In genomic region chr10:45202242-45202641, GRCh38 we compare ENCODE assay signal across 11 cellular contexts.
"Had no signal": no experiment of that assay in that cellular context is flagged by ENCODE, and none has a peak within 500 bp of the region (broad histone marks: within the 10 kb centered on the region; RNA-seq: fewer than 3 reads in every experiment).

No MANE protein-coding gene starts in this region.

- H3K36me3 ChIP-seq: HAP-1 had no signal

- H2AFZ ChIP-seq: GM23248, GM23338 had no signal

- H3K4me1 ChIP-seq: HAP-1 had no signal

- FAIRE-seq: H1, H54 had no signal

- H3K9me3 ChIP-seq: HAP-1 had no signal

- H3K27ac ChIP-seq: GM23248 had no signal

- H3K4me2 ChIP-seq: GM23338 had no signal

- ATAC-seq: GM23338, HCT116 had no signal

- H3K9ac ChIP-seq: GM23248 had no signal

- DNase-seq: GM23248, GOT3, H7, H9, HCEC 1CT, HFFc6 had no signal

- H3K4me3 ChIP-seq: GM23248, GM23338, HAP-1 had no signal
